ENCODE assay signal across 1 cellular context in the genomic region with DNA sequence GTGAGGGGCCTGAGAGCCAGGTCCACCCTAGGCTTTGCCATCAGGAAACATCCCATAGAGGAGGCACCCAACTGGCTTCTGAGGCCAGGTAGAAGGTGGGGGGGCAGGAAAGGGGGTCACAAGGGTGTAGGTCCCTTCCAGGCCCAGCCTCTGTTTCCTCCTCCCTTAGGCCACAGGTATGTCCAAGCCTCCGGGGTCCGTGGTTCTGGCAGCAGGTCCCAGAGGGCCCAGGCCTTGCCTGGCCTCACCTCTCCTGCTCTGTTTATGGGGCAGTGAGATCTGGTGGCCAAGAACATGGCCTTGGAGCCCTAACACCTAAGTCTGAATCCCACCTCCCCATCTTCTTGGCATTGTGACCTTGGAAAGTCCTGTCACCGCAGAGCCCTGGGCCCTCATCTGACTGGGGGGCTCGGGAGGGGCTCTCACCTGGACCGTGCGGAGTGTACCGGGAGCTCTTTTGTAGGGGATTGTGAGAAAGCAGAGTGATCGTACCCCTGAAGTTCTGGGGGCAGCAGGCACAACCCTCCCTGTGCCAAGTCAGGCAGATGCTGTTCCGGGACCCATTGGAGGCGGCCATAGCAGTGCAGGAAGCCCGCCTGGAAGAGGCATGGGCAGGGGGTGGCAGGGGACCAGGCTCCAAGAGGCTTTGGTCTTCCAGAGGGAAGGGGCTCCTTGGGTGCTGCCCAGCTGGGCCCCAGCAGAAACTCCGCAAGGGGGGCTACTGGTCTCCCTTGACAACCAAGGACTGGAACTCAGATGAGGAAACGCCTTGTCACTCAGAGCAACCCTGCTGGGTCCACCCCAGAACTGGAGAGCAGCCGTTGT.
TF ChIP-seq lines count a peak whose summit lies in the region.

No MANE protein-coding gene starts in this region.

TF ChIP-seq in GM23338, 12 proteins besides CTCF, POLR2A, EP300 and RAD21 (continued from another document):
- TF ChIP-seq, protein P1, sequence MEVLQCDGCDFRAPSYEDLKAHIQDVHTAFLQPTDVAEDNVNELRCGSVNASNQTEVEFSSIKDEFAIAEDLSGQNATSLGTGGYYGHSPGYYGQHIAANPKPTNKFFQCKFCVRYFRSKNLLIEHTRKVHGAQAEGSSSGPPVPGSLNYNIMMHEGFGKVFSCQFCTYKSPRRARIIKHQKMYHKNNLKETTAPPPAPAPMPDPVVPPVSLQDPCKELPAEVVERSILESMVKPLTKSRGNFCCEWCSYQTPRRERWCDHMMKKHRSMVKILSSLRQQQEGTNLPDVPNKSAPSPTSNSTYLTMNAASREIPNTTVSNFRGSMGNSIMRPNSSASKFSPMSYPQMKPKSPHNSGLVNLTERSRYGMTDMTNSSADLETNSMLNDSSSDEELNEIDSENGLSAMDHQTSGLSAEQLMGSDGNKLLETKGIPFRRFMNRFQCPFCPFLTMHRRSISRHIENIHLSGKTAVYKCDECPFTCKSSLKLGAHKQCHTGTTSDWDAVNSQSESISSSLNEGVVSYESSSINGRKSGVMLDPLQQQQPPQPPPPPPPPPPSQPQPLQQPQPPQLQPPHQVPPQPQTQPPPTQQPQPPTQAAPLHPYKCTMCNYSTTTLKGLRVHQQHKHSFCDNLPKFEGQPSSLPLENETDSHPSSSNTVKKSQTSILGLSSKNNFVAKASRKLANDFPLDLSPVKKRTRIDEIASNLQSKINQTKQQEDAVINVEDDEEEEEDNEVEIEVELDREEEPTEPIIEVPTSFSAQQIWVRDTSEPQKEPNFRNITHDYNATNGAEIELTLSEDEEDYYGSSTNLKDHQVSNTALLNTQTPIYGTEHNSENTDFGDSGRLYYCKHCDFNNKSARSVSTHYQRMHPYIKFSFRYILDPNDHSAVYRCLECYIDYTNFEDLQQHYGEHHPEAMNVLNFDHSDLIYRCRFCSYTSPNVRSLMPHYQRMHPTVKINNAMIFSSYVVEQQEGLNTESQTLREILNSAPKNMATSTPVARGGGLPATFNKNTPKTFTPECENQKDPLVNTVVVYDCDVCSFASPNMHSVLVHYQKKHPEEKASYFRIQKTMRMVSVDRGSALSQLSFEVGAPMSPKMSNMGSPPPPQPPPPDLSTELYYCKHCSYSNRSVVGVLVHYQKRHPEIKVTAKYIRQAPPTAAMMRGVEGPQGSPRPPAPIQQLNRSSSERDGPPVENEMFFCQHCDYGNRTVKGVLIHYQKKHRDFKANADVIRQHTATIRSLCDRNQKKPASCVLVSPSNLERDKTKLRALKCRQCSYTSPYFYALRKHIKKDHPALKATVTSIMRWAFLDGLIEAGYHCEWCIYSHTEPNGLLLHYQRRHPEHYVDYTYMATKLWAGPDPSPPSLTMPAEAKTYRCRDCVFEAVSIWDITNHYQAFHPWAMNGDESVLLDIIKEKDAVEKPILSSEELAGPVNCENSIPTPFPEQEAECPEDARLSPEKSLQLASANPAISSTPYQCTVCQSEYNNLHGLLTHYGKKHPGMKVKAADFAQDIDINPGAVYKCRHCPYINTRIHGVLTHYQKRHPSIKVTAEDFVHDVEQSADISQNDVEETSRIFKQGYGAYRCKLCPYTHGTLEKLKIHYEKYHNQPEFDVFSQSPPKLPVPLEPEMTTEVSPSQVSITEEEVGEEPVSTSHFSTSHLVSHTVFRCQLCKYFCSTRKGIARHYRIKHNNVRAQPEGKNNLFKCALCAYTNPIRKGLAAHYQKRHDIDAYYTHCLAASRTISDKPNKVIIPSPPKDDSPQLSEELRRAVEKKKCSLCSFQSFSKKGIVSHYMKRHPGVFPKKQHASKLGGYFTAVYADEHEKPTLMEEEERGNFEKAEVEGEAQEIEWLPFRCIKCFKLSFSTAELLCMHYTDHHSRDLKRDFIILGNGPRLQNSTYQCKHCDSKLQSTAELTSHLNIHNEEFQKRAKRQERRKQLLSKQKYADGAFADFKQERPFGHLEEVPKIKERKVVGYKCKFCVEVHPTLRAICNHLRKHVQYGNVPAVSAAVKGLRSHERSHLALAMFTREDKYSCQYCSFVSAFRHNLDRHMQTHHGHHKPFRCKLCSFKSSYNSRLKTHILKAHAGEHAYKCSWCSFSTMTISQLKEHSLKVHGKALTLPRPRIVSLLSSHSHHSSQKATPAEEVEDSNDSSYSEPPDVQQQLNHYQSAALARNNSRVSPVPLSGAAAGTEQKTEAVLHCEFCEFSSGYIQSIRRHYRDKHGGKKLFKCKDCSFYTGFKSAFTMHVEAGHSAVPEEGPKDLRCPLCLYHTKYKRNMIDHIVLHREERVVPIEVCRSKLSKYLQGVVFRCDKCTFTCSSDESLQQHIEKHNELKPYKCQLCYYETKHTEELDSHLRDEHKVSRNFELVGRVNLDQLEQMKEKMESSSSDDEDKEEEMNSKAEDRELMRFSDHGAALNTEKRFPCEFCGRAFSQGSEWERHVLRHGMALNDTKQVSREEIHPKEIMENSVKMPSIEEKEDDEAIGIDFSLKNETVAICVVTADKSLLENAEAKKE (CRISPR knock-in tag; IDR thresholded peaks at IDR 0.05), result no peak
- TF ChIP-seq CREB1 (CRISPR knock-in tag; IDR thresholded peaks at IDR 0.05; ENCODE audit: low read depth) (no peak), ZNF114 (CRISPR knock-in tag; IDR thresholded peaks at IDR 0.05) (no peak), STAT1 (IDR thresholded peaks at IDR 0.05; ENCODE audit: unreplicated experiment) (no peak), EZH2 (IDR thresholded peaks at IDR 0.05; ENCODE audit: low read depth, unreplicated experiment) (no peak), POLR2AphosphoS5 (IDR thresholded peaks at IDR 0.05; ENCODE audit: low read depth) (no peak), ZNF331 (CRISPR knock-in tag; IDR thresholded peaks at IDR 0.05; ENCODE audit: low read depth) (no peak), JUNB (IDR thresholded peaks at IDR 0.05; ENCODE audit: unreplicated experiment) (no peak)
- TF ChIP-seq, protein P2, sequence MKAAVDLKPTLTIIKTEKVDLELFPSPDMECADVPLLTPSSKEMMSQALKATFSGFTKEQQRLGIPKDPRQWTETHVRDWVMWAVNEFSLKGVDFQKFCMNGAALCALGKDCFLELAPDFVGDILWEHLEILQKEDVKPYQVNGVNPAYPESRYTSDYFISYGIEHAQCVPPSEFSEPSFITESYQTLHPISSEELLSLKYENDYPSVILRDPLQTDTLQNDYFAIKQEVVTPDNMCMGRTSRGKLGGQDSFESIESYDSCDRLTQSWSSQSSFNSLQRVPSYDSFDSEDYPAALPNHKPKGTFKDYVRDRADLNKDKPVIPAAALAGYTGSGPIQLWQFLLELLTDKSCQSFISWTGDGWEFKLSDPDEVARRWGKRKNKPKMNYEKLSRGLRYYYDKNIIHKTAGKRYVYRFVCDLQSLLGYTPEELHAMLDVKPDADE (IDR thresholded peaks at IDR 0.05), result no peak
- TF ChIP-seq, protein P3, sequence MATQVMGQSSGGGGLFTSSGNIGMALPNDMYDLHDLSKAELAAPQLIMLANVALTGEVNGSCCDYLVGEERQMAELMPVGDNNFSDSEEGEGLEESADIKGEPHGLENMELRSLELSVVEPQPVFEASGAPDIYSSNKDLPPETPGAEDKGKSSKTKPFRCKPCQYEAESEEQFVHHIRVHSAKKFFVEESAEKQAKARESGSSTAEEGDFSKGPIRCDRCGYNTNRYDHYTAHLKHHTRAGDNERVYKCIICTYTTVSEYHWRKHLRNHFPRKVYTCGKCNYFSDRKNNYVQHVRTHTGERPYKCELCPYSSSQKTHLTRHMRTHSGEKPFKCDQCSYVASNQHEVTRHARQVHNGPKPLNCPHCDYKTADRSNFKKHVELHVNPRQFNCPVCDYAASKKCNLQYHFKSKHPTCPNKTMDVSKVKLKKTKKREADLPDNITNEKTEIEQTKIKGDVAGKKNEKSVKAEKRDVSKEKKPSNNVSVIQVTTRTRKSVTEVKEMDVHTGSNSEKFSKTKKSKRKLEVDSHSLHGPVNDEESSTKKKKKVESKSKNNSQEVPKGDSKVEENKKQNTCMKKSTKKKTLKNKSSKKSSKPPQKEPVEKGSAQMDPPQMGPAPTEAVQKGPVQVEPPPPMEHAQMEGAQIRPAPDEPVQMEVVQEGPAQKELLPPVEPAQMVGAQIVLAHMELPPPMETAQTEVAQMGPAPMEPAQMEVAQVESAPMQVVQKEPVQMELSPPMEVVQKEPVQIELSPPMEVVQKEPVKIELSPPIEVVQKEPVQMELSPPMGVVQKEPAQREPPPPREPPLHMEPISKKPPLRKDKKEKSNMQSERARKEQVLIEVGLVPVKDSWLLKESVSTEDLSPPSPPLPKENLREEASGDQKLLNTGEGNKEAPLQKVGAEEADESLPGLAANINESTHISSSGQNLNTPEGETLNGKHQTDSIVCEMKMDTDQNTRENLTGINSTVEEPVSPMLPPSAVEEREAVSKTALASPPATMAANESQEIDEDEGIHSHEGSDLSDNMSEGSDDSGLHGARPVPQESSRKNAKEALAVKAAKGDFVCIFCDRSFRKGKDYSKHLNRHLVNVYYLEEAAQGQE (IDR thresholded peaks at IDR 0.05; ENCODE audit: unreplicated experiment), result no peak
